Comparison of ENCODE assay signal across 1 cellular context in the genomic region with DNA sequence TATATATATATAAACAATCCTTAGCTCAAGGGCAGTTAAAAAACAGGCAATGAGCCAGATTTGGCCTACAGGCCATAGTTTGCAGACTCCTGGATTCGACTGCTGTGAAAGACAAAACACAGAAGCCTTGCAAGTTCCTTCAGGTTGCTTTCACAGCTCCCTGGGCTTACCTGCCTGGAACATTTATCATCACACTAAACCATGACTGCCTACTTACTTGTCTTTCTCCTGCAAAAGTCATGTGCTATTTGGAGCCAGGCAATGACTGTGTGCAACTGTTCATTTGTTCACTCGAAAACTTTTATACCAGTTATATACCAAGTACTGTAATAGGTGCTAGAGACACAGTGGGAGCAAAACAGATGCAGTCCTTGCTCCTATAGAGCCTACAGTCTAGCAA.
TF ChIP-seq lines count a peak whose summit lies in the region.

No MANE protein-coding gene starts in this region.

TF ChIP-seq in HepG2, 621 proteins besides CTCF, POLR2A, EP300 and RAD21:
- TF ChIP-seq PBX3 (CRISPR knock-in tag; IDR thresholded peaks at IDR 0.05; ENCODE audit: borderline replicate concordance) = no peak
- no peak for TF ChIP-seq ZUFSP (CRISPR knock-in tag; IDR thresholded peaks at IDR 0.05; ENCODE audit: borderline replicate concordance)
- no peak for TF ChIP-seq ZNF589 (CRISPR knock-in tag; conservative IDR thresholded peaks at IDR 0.05)
- TF ChIP-seq, protein P1, sequence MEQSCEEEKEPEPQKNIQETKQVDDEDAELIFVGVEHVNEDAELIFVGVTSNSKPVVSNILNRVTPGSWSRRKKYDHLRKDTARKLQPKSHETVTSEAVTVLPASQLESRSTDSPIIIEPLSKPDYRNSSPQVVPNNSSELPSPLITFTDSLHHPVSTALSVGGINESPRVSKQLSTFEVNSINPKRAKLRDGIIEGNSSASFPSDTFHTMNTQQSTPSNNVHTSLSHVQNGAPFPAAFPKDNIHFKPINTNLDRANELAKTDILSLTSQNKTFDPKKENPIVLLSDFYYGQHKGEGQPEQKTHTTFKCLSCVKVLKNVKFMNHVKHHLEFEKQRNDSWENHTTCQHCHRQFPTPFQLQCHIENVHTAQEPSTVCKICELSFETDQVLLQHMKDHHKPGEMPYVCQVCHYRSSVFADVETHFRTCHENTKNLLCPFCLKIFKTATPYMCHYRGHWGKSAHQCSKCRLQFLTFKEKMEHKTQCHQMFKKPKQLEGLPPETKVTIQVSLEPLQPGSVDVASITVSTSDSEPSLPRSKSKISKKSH (CRISPR knock-in tag; IDR thresholded peaks at IDR 0.05; ENCODE audit: borderline replicate concordance) = no peak
- TF ChIP-seq, protein P2, sequence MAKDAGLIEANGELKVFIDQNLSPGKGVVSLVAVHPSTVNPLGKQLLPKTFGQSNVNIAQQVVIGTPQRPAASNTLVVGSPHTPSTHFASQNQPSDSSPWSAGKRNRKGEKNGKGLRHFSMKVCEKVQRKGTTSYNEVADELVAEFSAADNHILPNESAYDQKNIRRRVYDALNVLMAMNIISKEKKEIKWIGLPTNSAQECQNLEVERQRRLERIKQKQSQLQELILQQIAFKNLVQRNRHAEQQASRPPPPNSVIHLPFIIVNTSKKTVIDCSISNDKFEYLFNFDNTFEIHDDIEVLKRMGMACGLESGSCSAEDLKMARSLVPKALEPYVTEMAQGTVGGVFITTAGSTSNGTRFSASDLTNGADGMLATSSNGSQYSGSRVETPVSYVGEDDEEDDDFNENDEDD (CRISPR knock-in tag; IDR thresholded peaks at IDR 0.05; ENCODE audit: borderline replicate concordance) = no peak
